ENCODE assay signal across 15 cellular contexts in genomic region chr2:6946722-6947121, GRCh38. TPM values are rescaled to one million over a fixed set of nuclear protein-coding genes. Genes with fewer than 3 reads are reported as not detected.
DNase-seq lines count a peak whose midpoint lies in the region; ATAC-seq and TF ChIP-seq lines count a peak whose summit lies in the region.
"Had no signal": no experiment of that assay in that cellular context is flagged by ENCODE, and none has a peak within 500 bp of the region (broad histone marks: within the 10 kb centered on the region; RNA-seq: fewer than 3 reads in every experiment).

No MANE protein-coding gene starts in this region.

- H3K27me3 ChIP-seq in subcutaneous abdominal adipose tissue (ENCODE audit: control insufficient read depth in 5 of 5, insufficient read depth in 4 of 5, low read length in 5 of 5) (no peaks in the 10 kb centered on the region), suprapubic skin (no peaks in the 10 kb centered on the region)
- H3K27me3 ChIP-seq: cardiac muscle cell, stomach had no signal

- H3K4me1 Mint-ChIP-seq in activated T-cell treated with anti-CD3 and anti-CD28 coated beads, Interleukin-2, amount 50 U/mL, for 72 hours (ENCODE audit: low read depth) = peaks cover 81% of the 10 kb centered on the region
- peaks cover 28% of the 10 kb centered on the region for H3K4me1 Mint-ChIP-seq in activated T-helper 17 cell treated with anti-CD3 and anti-CD28 coated beads, Interleukin-2, amount 50 U/mL, for 72 hours

- no peaks in the 10 kb centered on the region for H3K27me3 Mint-ChIP-seq in activated T-cell treated with anti-CD3 and anti-CD28 coated beads, Interleukin-2, amount 50 U/mL, for 72 hours (ENCODE audit: low read depth)
- no peaks in the 10 kb centered on the region for H3K27me3 Mint-ChIP-seq in activated T-helper 17 cell treated with anti-CD3 and anti-CD28 coated beads, Interleukin-2, amount 50 U/mL, for 72 hours
- H3K27me3 Mint-ChIP-seq: activated CD8-positive, alpha-beta memory T cell treated with anti-CD3 and anti-CD28 coated beads, Interleukin-2, amount 10 ng/mL, durations not matched to agents 7 days and 5 days had no signal

- no peak for DNase-seq in activated T-cell treated with anti-CD3 and anti-CD28 coated beads, Interleukin-2, amount 50 U/mL, for 72 hours
- no peak for DNase-seq in activated T-cell treated with anti-CD3 and anti-CD28 coated beads, Interleukin-2, amount 50 U/mL, for 48 hours
- DNase-seq in fibroblast of pulmonary artery (ENCODE audit: low read depth) (peak; percentile 68), SKM-1 (lab: John Stamatoyannopoulos, UW; ENCODE audit: unreplicated experiment) (no peak), suprapubic skin (ENCODE audit: low spot score in 2 of 2) (no peak), left lobe of liver (ENCODE audit: low spot score) (no peak)
- DNase-seq: ACHN; activated CD8-positive, alpha-beta memory T cell treated with anti-CD3 and anti-CD28 coated beads, Interleukin-2, amount 10 ng/mL, durations not matched to agents 7 days and 5 days; MV-4-11; NCI-H526 treated with DMSO at 0.1 percent for 48 hours; stimulated activated CD4-positive, alpha-beta T cell treated with anti-CD3 and anti-CD28 coated beads, Interleukin-2, amount 100 ng/mL, for 48 hours; stomach had no signal

- 86% methylated on average over 2 of the region's 2 CpGs for WGBS in suprapubic skin

- no peak overlapping the region for H3K4me3 ChIP-seq in fibroblast of pulmonary artery (replicated peaks; ENCODE audit: low read depth, low read length)
- no peak overlapping the region for H3K4me3 ChIP-seq in subcutaneous abdominal adipose tissue (ENCODE audit: low read depth in 1 of 5, low read length in 5 of 5)
- H3K4me3 ChIP-seq in suprapubic skin = no peak overlapping the region
- H3K4me3 ChIP-seq: cardiac muscle cell, stomach had no signal

- H3K27ac Mint-ChIP-seq in activated T-cell treated with anti-CD3 and anti-CD28 coated beads, Interleukin-2, amount 50 U/mL, for 72 hours = no peak overlapping the region
- no peak overlapping the region for H3K27ac Mint-ChIP-seq in activated T-helper 17 cell treated with anti-CD3 and anti-CD28 coated beads, Interleukin-2, amount 50 U/mL, for 72 hours
- H3K27ac Mint-ChIP-seq: activated CD8-positive, alpha-beta memory T cell treated with anti-CD3 and anti-CD28 coated beads, Interleukin-2, amount 10 ng/mL, durations not matched to agents 7 days and 5 days had no signal

- TF ChIP-seq POLR2A in suprapubic skin (IDR thresholded peaks at IDR 0.05) = no peak

- H3K36me3 ChIP-seq in subcutaneous abdominal adipose tissue (ENCODE audit: control insufficient read depth in 5 of 5, insufficient read depth in 5 of 5, low read length in 5 of 5) = peaks cover 0 to 8% (median 5%) of the 10 kb centered on the region in 5 donors
- H3K36me3 ChIP-seq in suprapubic skin = no peaks in the 10 kb centered on the region
- H3K36me3 ChIP-seq: cardiac muscle cell had no signal

- H3K27ac ChIP-seq in subcutaneous abdominal adipose tissue (ENCODE audit: low read depth, low read length) (peak overlapping the region; percentile 25), suprapubic skin (no peak overlapping the region)
- H3K27ac ChIP-seq: cardiac muscle cell, stomach had no signal

- H3K4me3 Mint-ChIP-seq in activated T-cell treated with anti-CD3 and anti-CD28 coated beads, Interleukin-2, amount 50 U/mL, for 72 hours = no peak overlapping the region
- no peak overlapping the region for H3K4me3 Mint-ChIP-seq in activated T-helper 17 cell treated with anti-CD3 and anti-CD28 coated beads, Interleukin-2, amount 50 U/mL, for 72 hours
- H3K4me3 Mint-ChIP-seq: activated CD8-positive, alpha-beta memory T cell treated with anti-CD3 and anti-CD28 coated beads, Interleukin-2, amount 10 ng/mL, durations not matched to agents 7 days and 5 days had no signal

- TF ChIP-seq CTCF in fibroblast of pulmonary artery (IDR thresholded peaks at IDR 0.05; ENCODE audit: low read length, missing control alignments) (no peak), suprapubic skin (IDR thresholded peaks at IDR 0.05) (no peak)

- H3K36me3 Mint-ChIP-seq in activated T-cell treated with anti-CD3 and anti-CD28 coated beads, Interleukin-2, amount 50 U/mL, for 72 hours (ENCODE audit: insufficient read depth in 2 of 2) = peaks cover 19 to 41% of the 10 kb centered on the region in 2 donors
- H3K36me3 Mint-ChIP-seq in activated T-helper 17 cell treated with anti-CD3 and anti-CD28 coated beads, Interleukin-2, amount 50 U/mL, for 72 hours (ENCODE audit: low read depth) = peaks cover 53% of the 10 kb centered on the region

- TF ChIP-seq EP300 in suprapubic skin (IDR thresholded peaks at IDR 0.05) = no peak

- H3K9me3 Mint-ChIP-seq in activated T-cell treated with anti-CD3 and anti-CD28 coated beads, Interleukin-2, amount 50 U/mL, for 72 hours = no peaks in the 10 kb centered on the region
- no peaks in the 10 kb centered on the region for H3K9me3 Mint-ChIP-seq in activated T-helper 17 cell treated with anti-CD3 and anti-CD28 coated beads, Interleukin-2, amount 50 U/mL, for 72 hours

- ATAC-seq in activated T-cell treated with anti-CD3 and anti-CD28 coated beads, Interleukin-2, amount 50 U/mL, for 72 hours (replicated peaks in 1 of 2) = peak; percentile 71 to 76
- peak; percentile 78 for ATAC-seq in activated T-helper 17 cell treated with anti-CD3 and anti-CD28 coated beads, Interleukin-2, amount 50 U/mL, for 72 hours (replicated peaks)
- no peak for ATAC-seq in left lobe of liver
- ATAC-seq: activated CD8-positive, alpha-beta memory T cell treated with anti-CD3 and anti-CD28 coated beads, Interleukin-2, amount 10 ng/mL, durations not matched to agents 7 days and 5 days had no signal

- peaks cover 0 to 31% (median 29%) of the 10 kb centered on the region in 5 donors for H3K4me1 ChIP-seq in subcutaneous abdominal adipose tissue (ENCODE audit: control insufficient read depth in 5 of 5, insufficient read depth in 5 of 5, low read length in 5 of 5)
- H3K4me1 ChIP-seq in suprapubic skin = peaks cover 2% of the 10 kb centered on the region

- H3K9ac ChIP-seq in subcutaneous abdominal adipose tissue (ENCODE audit: low read length in 5 of 5) = no peak overlapping the region

- H3K9me3 ChIP-seq in subcutaneous abdominal adipose tissue (ENCODE audit: control insufficient read depth in 5 of 5, low read length in 5 of 5) (no peaks in the 10 kb centered on the region), suprapubic skin (no peaks in the 10 kb centered on the region)
- H3K9me3 ChIP-seq: stomach had no signal

RNA-seq across cellular contexts. Expression of gene RNF144A, which starts 29.5 kb away (rescaled TPM):
- total RNA-seq in activated T-cell treated with anti-CD3 and anti-CD28 coated beads, Interleukin-2, amount 50 U/mL, for 72 hours = 10 to 100 TPM; 52.1 to 73.9 TPM
- total RNA-seq in activated T-helper 17 cell treated with anti-CD3 and anti-CD28 coated beads, Interleukin-2, amount 50 U/mL, for 72 hours = 10 to 100 TPM; 13.6 to 29.2 TPM
- total RNA-seq in suprapubic skin = 10 to 100 TPM in 3 of 4 donors, 1 to 10 TPM in 1; 8.0 to 25.4 (median 15.8) TPM
- 3.2 TPM for total RNA-seq in left lobe of liver
